Comparison of ENCODE assay signal across 8 cellular contexts in genomic region chrX:136496768-136497555, GRCh38. TPM values are rescaled to one million over a fixed set of nuclear protein-coding genes. Genes with fewer than 3 reads are reported as not detected.
DNase-seq lines count a peak whose midpoint lies in the region; ATAC-seq, FAIRE-seq and TF ChIP-seq lines count a peak whose summit lies in the region.

No MANE protein-coding gene starts in this region.

- no peaks in the 10 kb centered on the region for H3K27me3 ChIP-seq in BE2C

- no peaks in the 10 kb centered on the region for H3K9me3 Mint-ChIP-seq in activated CD4-positive, alpha-beta T cell treated with anti-CD3 and anti-CD28 coated beads for 36 hours (ENCODE audit: low read depth)

- H3K4me3 ChIP-seq in BE2C (ENCODE audit: low read depth, low read length) (peak overlapping the region; percentile 85), choroid plexus epithelial cell (ENCODE audit: low read depth, low read length) (peak overlapping the region; percentile 76)

- TF ChIP-seq CTCF in BE2C (IDR thresholded peaks at IDR 0.05; ENCODE audit: low read depth, low read length) (no peak), choroid plexus epithelial cell (conservative IDR thresholded peaks at IDR 0.05; ENCODE audit: low read depth, low read length) (no peak)

- peak; percentile 96 for FAIRE-seq in GM19239 (lab: Jason Lieb, UNC)

- CTCF ChIA-PET in activated CD4-positive, alpha-beta T cell treated with anti-CD3 and anti-CD28 coated beads for 36 hours (lab: Charles Lee) = interaction anchor here (1.6 kb wide), 1 partner anchor 82 kb away, joined by 3 read pairs; no protein-coding TSS in a partner anchor

- peaks cover 14% of the 10 kb centered on the region for H3K36me3 Mint-ChIP-seq in activated CD4-positive, alpha-beta T cell treated with anti-CD3 and anti-CD28 coated beads for 36 hours (ENCODE audit: low read depth)

- no peaks in the 10 kb centered on the region for H3K27me3 Mint-ChIP-seq in activated CD4-positive, alpha-beta T cell treated with anti-CD3 and anti-CD28 coated beads for 36 hours

- H3K27ac Mint-ChIP-seq in activated CD4-positive, alpha-beta T cell treated with anti-CD3 and anti-CD28 coated beads for 36 hours = peak overlapping the region; percentile 92

- H3K4me1 ChIP-seq in BE2C = no peaks in the 10 kb centered on the region

- H3K4me3 Mint-ChIP-seq in activated CD4-positive, alpha-beta T cell treated with anti-CD3 and anti-CD28 coated beads for 36 hours = peak overlapping the region; percentile 83

- peaks cover 15% of the 10 kb centered on the region for H3K36me3 ChIP-seq in BE2C

- no peaks in the 10 kb centered on the region for H3K9me3 ChIP-seq in BE2C

- peaks cover 18% of the 10 kb centered on the region for H3K4me1 Mint-ChIP-seq in activated CD4-positive, alpha-beta T cell treated with anti-CD3 and anti-CD28 coated beads for 36 hours

- DNase-seq in BE2C = peak; percentile 85
- peak; percentile 46 for DNase-seq in GM19239 (ENCODE audit: insufficient read length, low spot score)
- DNase-seq in NCI-H510A treated with DMSO at 0.1 percent for 48 hours (lab: John Stamatoyannopoulos, UW) = peak; percentile 65
- peak; percentile 92 for DNase-seq in activated CD4-positive, alpha-beta T cell treated with anti-CD3 and anti-CD28 coated beads for 36 hours
- peak; percentile 88 for DNase-seq in choroid plexus epithelial cell (ENCODE audit: low read depth)
- peak; percentile 83 for DNase-seq in kidney tubule cell (ENCODE audit: low spot score)
- DNase-seq in stimulated activated CD4-positive, alpha-beta T cell treated with anti-CD3 and anti-CD28 coated beads, Interleukin-15, amount 100 ng/mL, for 48 hours (ENCODE audit: low read depth in 2 of 2) = peak; percentile 76 to 80

- peak; percentile 83 for ATAC-seq in HG03439 (IDR thresholded peaks at IDR 0.05; ENCODE audit: unreplicated experiment)
- peak; percentile 76 for ATAC-seq in activated CD4-positive, alpha-beta T cell treated with anti-CD3 and anti-CD28 coated beads for 36 hours

- intact Hi-C loops in activated CD4-positive, alpha-beta T cell treated with anti-CD3 and anti-CD28 coated beads for 36 hours (cut with DNase I, micrococcal nuclease) = loop anchor here (1.0 to 5.0 kb wide), 14 partner anchors 80 to 975 kb away; partner anchors contain the start of genes MAP7D3 (in 2 of the 2), CD40LG (in 1 of the 2), FHL1 (in 1 of the 2) and INTS6L (in 1 of the 2)

- POLR2A ChIA-PET in activated CD4-positive, alpha-beta T cell treated with anti-CD3 and anti-CD28 coated beads for 36 hours (lab: Charles Lee) = no interaction called here

RNA-seq across cellular contexts. Expression of gene HTATSF1, which starts 0.4 kb away (rescaled TPM):
- 58.1 TPM for polyA plus RNA-seq in BE2C (2012; ENCODE audit: insufficient read depth, insufficient read length, low read depth)
- total RNA-seq in activated CD4-positive, alpha-beta T cell treated with anti-CD3 and anti-CD28 coated beads for 36 hours = 10 to 100 TPM; 34.8 to 42.3 TPM

RNA-seq across cellular contexts. Expression of gene BRS3, which starts 9.2 kb away (rescaled TPM):
- not detected for polyA plus RNA-seq in BE2C (2012; ENCODE audit: insufficient read depth, insufficient read length, low read depth)
- not detected for total RNA-seq in activated CD4-positive, alpha-beta T cell treated with anti-CD3 and anti-CD28 coated beads for 36 hours

RNA-seq across cellular contexts. Expression of gene VGLL1, which starts 35.1 kb away (rescaled TPM):
- not detected for polyA plus RNA-seq in BE2C (2012; ENCODE audit: insufficient read depth, insufficient read length, low read depth)
- total RNA-seq in activated CD4-positive, alpha-beta T cell treated with anti-CD3 and anti-CD28 coated beads for 36 hours = not detected

Comparison
In these comparisons a context has a peak if more than half of its experiments do, and no peak if none do; other contexts are left out.
1. Peak in every context shown above with its lines: DNase-seq, ATAC-seq and H3K4me3 ChIP-seq.